Comparison of ENCODE assay signal across 16 cellular contexts in genomic region chr11:15829312-15829711, GRCh38.
DNase-seq lines count a peak whose midpoint lies in the region; ATAC-seq, FAIRE-seq and TF ChIP-seq lines count a peak whose summit lies in the region.
"Had no signal": no experiment of that assay in that cellular context is flagged by ENCODE, and none has a peak within 500 bp of the region (broad histone marks: within the 10 kb centered on the region; RNA-seq: fewer than 3 reads in every experiment).

No MANE protein-coding gene starts in this region.

- H3F3A ChIP-seq in neural progenitor cell (ENCODE audit: low read depth): no peaks in the 10 kb centered on the region

- no peak overlapping the region for H3K4me3 ChIP-seq in neural progenitor cell

- H3K9me3 ChIP-seq in neural progenitor cell (ENCODE audit: low read depth): no peaks in the 10 kb centered on the region

- H3K27me3 ChIP-seq in neural progenitor cell: no peaks in the 10 kb centered on the region

- H3K9me3 Mint-ChIP-seq in neural progenitor cell: no peaks in the 10 kb centered on the region
- H3K9me3 Mint-ChIP-seq: H9 had no signal

- no peaks in the 10 kb centered on the region for H3K36me3 ChIP-seq in neural progenitor cell

- H4K20me1 ChIP-seq in neural progenitor cell (ENCODE audit: low read depth): no peaks in the 10 kb centered on the region

- peaks cover 32% of the 10 kb centered on the region for H3K4me1 ChIP-seq in neural progenitor cell

- no peaks in the 10 kb centered on the region for H3K79me2 ChIP-seq in neural progenitor cell (ENCODE audit: low read depth)

- DNase-seq in GM12892 (ENCODE audit: insufficient read length) (no peak), neural progenitor cell (ENCODE audit: low spot score) (no peak), Ammon's horn (ENCODE audit: low spot score) (no peak)
- DNase-seq in stimulated activated CD4-positive, alpha-beta T cell treated with anti-CD3 and anti-CD28 coated beads, Interleukin-4, amount 100 ng/mL, for 4 hours: no peak
- DNase-seq: CD8-positive, alpha-beta memory T cell; DND-41; GDM1; H9; NCI-H1092 treated with DMSO at 0.1 percent for 48 hours; NCI-H187; NCI-H446; SIG-M5 had no signal

- H3K27ac ChIP-seq in neural progenitor cell: no peak overlapping the region

- peak overlapping the region; percentile 27 for H2AFZ ChIP-seq in neural progenitor cell (replicated peaks)

- TF ChIP-seq CTCF in neural progenitor cell (IDR thresholded peaks at IDR 0.05): no peak

- TF ChIP-seq POLR2A in GM12892 (IDR thresholded peaks at IDR 0.05; ENCODE audit: low read depth, low read length): no peak

- FAIRE-seq in GM12892 (lab: Jason Lieb, UNC) (peak; percentile 66), endometrium (lab: Jason Lieb, UNC) (peak; percentile 35)

- H3K27ac Mint-ChIP-seq in neural progenitor cell: peak overlapping the region; percentile 20
- H3K27ac Mint-ChIP-seq: CD8-positive, alpha-beta memory T cell; H9 had no signal

- no peak overlapping the region for H3K9ac ChIP-seq in neural progenitor cell

- H3K4me2 ChIP-seq in neural progenitor cell: no peak overlapping the region

- ATAC-seq in HG02885 (IDR thresholded peaks at IDR 0.05; ENCODE audit: poor library complexity, unreplicated experiment) (peak; percentile 54), HG02981 (IDR thresholded peaks at IDR 0.05; ENCODE audit: unreplicated experiment) (no peak)
- ATAC-seq: Panc1 had no signal

- peaks cover 2% of the 10 kb centered on the region for H3K36me3 Mint-ChIP-seq in neural progenitor cell
- H3K36me3 Mint-ChIP-seq: CD8-positive, alpha-beta memory T cell had no signal

- H3K27me3 Mint-ChIP-seq in neural progenitor cell (ENCODE audit: insufficient read depth, low read depth): peaks cover 2% of the 10 kb centered on the region
- H3K27me3 Mint-ChIP-seq: CD8-positive, alpha-beta memory T cell had no signal

- H3K4me1 Mint-ChIP-seq in neural progenitor cell: peaks cover 59% of the 10 kb centered on the region
- H3K4me1 Mint-ChIP-seq: CD8-positive, alpha-beta memory T cell had no signal

- no peak overlapping the region for H3K4me3 Mint-ChIP-seq in neural progenitor cell
- H3K4me3 Mint-ChIP-seq: CD8-positive, alpha-beta memory T cell; H9 had no signal
